ENCODE assay signal across 18 cellular contexts in the genomic region with DNA sequence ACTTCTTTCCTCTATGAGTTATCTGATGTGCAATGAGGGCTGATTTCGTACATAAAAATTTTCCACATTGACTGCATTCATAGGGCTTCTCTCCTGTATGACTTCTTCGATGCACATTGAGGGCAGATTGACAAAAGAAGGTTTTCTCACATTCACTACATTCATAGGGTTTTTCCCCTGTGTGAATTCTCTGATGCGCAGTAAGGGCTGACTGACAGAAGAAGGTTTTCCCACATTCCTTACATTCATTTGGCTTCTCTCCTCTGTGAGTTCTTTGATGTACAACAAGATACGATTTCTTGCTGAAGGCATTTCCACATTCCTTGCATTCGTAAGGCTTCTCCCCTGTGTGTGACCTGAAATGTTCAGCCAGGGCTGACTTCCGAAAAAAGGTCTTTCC. TPM values are rescaled to one million over a fixed set of nuclear protein-coding genes. Genes with fewer than 3 reads are reported as not detected.
DNase-seq lines count a peak whose midpoint lies in the region; ATAC-seq and FAIRE-seq lines count a peak whose summit lies in the region.
"Had no signal": no experiment of that assay in that cellular context is flagged by ENCODE, and none has a peak within 500 bp of the region (broad histone marks: within the 10 kb centered on the region; RNA-seq: fewer than 3 reads in every experiment).

No MANE protein-coding gene starts in this region.

- H3K27me3 Mint-ChIP-seq in activated CD8-positive, alpha-beta T cell treated with anti-CD3 and anti-CD28 coated beads, Interleukin-2, amount 10 ng/mL, durations not matched to agents 7 days and 5 days (ENCODE audit: low read depth) = no peaks in the 10 kb centered on the region

- no peak for ATAC-seq in activated CD8-positive, alpha-beta T cell treated with anti-CD3 and anti-CD28 coated beads, Interleukin-2, amount 10 ng/mL, durations not matched to agents 7 days and 5 days
- ATAC-seq: GM12878 had no signal

- no peak overlapping the region for H3K4me3 Mint-ChIP-seq in activated CD8-positive, alpha-beta T cell treated with anti-CD3 and anti-CD28 coated beads, Interleukin-2, amount 10 ng/mL, durations not matched to agents 7 days and 5 days
- H3K4me3 Mint-ChIP-seq: B cell; CD4-positive, alpha-beta T cell; H9 had no signal

- peaks cover 27% of the 10 kb centered on the region for H3K36me3 Mint-ChIP-seq in activated CD8-positive, alpha-beta T cell treated with anti-CD3 and anti-CD28 coated beads, Interleukin-2, amount 10 ng/mL, durations not matched to agents 7 days and 5 days (ENCODE audit: low read depth)

- DNase-seq in HTR-8/SVneo (ENCODE audit: insufficient read length, low spot score) = no peak
- DNase-seq in amniotic epithelial cell (ENCODE audit: low read depth) = peak; percentile 2
- DNase-seq in activated CD8-positive, alpha-beta T cell treated with anti-CD3 and anti-CD28 coated beads, Interleukin-2, amount 10 ng/mL, durations not matched to agents 7 days and 5 days = no peak
- no peak for DNase-seq in stimulated activated CD4-positive, alpha-beta T cell treated with anti-CD3 and anti-CD28 coated beads, Interleukin-4, amount 100 ng/mL, for 4 hours
- DNase-seq in activated naive CD4-positive, alpha-beta T cell treated with Interleukin-2 at 50 U/mL for 16 hours = no peak
- DNase-seq: C1 segment of cervical spinal cord; CD4-positive, alpha-beta T cell; DMS79; GM23248; H9 had no signal

- peaks cover 86% of the 10 kb centered on the region for H3K9me3 ChIP-seq in iPS-20b (ENCODE audit: insufficient read depth, low read depth, low read length)

- no peaks in the 10 kb centered on the region for H3K4me1 ChIP-seq in iPS-20b (ENCODE audit: insufficient read depth, low read length)

- POLR2A ChIA-PET in activated CD8-positive, alpha-beta T cell treated with anti-CD3 and anti-CD28 coated beads, Interleukin-2, amount 10 ng/mL, durations not matched to agents 7 days and 5 days (lab: Charles Lee) = no interaction called here

- no peaks in the 10 kb centered on the region for H3K27me3 ChIP-seq in iPS-20b (ENCODE audit: insufficient read depth, low read length)

- H3K36me3 ChIP-seq in iPS-20b (ENCODE audit: insufficient read depth, low read depth, low read length) = peaks cover 69% of the 10 kb centered on the region

- H3K9ac ChIP-seq in iPS-20b (ENCODE audit: low read depth, low read length) = no peak overlapping the region
- H3K9ac ChIP-seq: GM23248 had no signal

- H3K27ac Mint-ChIP-seq in activated CD8-positive, alpha-beta T cell treated with anti-CD3 and anti-CD28 coated beads, Interleukin-2, amount 10 ng/mL, durations not matched to agents 7 days and 5 days = no peak overlapping the region
- H3K27ac Mint-ChIP-seq: B cell; CD4-positive, alpha-beta T cell; H9 had no signal

- CTCF ChIA-PET in activated CD8-positive, alpha-beta T cell treated with anti-CD3 and anti-CD28 coated beads, Interleukin-2, amount 10 ng/mL, durations not matched to agents 7 days and 5 days (lab: Charles Lee) = no interaction called here

- H3K4me1 Mint-ChIP-seq in activated CD8-positive, alpha-beta T cell treated with anti-CD3 and anti-CD28 coated beads, Interleukin-2, amount 10 ng/mL, durations not matched to agents 7 days and 5 days (ENCODE audit: low read depth) = no peaks in the 10 kb centered on the region
- H3K4me1 Mint-ChIP-seq: B cell, H9 had no signal

- peaks cover 41% of the 10 kb centered on the region for H3K9me3 Mint-ChIP-seq in activated CD8-positive, alpha-beta T cell treated with anti-CD3 and anti-CD28 coated beads, Interleukin-2, amount 10 ng/mL, durations not matched to agents 7 days and 5 days (ENCODE audit: insufficient read depth)

- no peak overlapping the region for H3K27ac ChIP-seq in iPS-20b (ENCODE audit: low read length)
- H3K27ac ChIP-seq in temporal lobe (ENCODE audit: low read depth, low read length) = peak overlapping the region; percentile 27
- H3K27ac ChIP-seq: GM23248 had no signal

- peak; percentile 75 for FAIRE-seq in HTR-8/SVneo (lab: Jason Lieb, UNC)
- FAIRE-seq: A204.1, GM12878, GM18507 had no signal

- peak overlapping the region; percentile 42; the same call in 1 of the 2 replicates for H3K4me3 ChIP-seq in iPS-20b (ENCODE audit: low read length)
- H3K4me3 ChIP-seq: GM12878, GM23248 had no signal

RNA-seq across cellular contexts. Expression of gene ZNF334, which starts 11.4 kb away (rescaled TPM):
- 17.5 TPM for total RNA-seq in temporal lobe
- 1 to 10 TPM; 1.1 to 1.3 TPM for total RNA-seq in activated CD8-positive, alpha-beta T cell treated with anti-CD3 and anti-CD28 coated beads, Interleukin-2, amount 10 ng/mL, durations not matched to agents 7 days and 5 days
- total RNA-seq: G401, HT1080 had no signal

RNA-seq across cellular contexts. Expression of gene OCSTAMP, which starts 48.5 kb away (rescaled TPM):
- total RNA-seq in temporal lobe = not detected
- not detected for total RNA-seq in activated CD8-positive, alpha-beta T cell treated with anti-CD3 and anti-CD28 coated beads, Interleukin-2, amount 10 ng/mL, durations not matched to agents 7 days and 5 days
- total RNA-seq: B cell; CD4-positive, alpha-beta T cell; G401; GM23248; H9; HT1080 had no signal
